Comparison of ENCODE assay signal across 22 cellular contexts in genomic region chr13:82636119-82636518, GRCh38.
DNase-seq lines count a peak whose midpoint lies in the region; ATAC-seq, FAIRE-seq and TF ChIP-seq lines count a peak whose summit lies in the region.
"Had no signal": no experiment of that assay in that cellular context is flagged by ENCODE, and none has a peak within 500 bp of the region (broad histone marks: within the 10 kb centered on the region; RNA-seq: fewer than 3 reads in every experiment).

No MANE protein-coding gene starts in this region.

- peaks cover 12% of the 10 kb centered on the region for H3K4me1 ChIP-seq in RWPE2 (ENCODE audit: insufficient read depth, poor library complexity, severe bottlenecking)
- H3K4me1 ChIP-seq: heart left ventricle, lower lobe of right lung, suprapubic skin had no signal

- no peaks in the 10 kb centered on the region for H3K27me3 ChIP-seq in RWPE2 (ENCODE audit: insufficient read depth, poor library complexity, severe bottlenecking)
- H3K27me3 ChIP-seq: brain microvascular endothelial cell, heart left ventricle, suprapubic skin had no signal

- no peak overlapping the region for H3K27ac ChIP-seq in RWPE2 (ENCODE audit: poor library complexity, severe bottlenecking)
- H3K27ac ChIP-seq: brain microvascular endothelial cell, heart left ventricle, lower lobe of right lung, suprapubic skin, WERI-Rb-1 had no signal

- H3K4me3 ChIP-seq in RWPE2 (ENCODE audit: severe bottlenecking), result no peak overlapping the region
- H3K4me3 ChIP-seq: heart left ventricle, lower lobe of right lung, suprapubic skin had no signal

- TF ChIP-seq CTCF in D721Med (IDR thresholded peaks at IDR 0.05; ENCODE audit: insufficient read depth, missing control alignments), result no peak
- no peak for TF ChIP-seq CTCF in RWPE2 (IDR thresholded peaks at IDR 0.05; ENCODE audit: poor library complexity, severe bottlenecking)
- TF ChIP-seq CTCF in omental fat pad (IDR thresholded peaks at IDR 0.05), result no peak

- no peak for DNase-seq in D721Med (ENCODE audit: insufficient read length, low spot score)
- peak; percentile 28 for DNase-seq in HT1080 (ENCODE audit: low read depth)
- DNase-seq in RWPE2 (ENCODE audit: low spot score), result no peak
- DNase-seq in fibroblast of peridontal ligament (ENCODE audit: extremely low read depth), result peak; percentile 21
- DNase-seq in omental fat pad (ENCODE audit: low spot score), result no peak
- no peak for DNase-seq in retina
- no peak for DNase-seq in globus pallidus (ENCODE audit: low spot score)
- DNase-seq: activated CD4-positive, alpha-beta memory T cell treated with anti-CD3 and anti-CD28 coated beads, Interleukin-2, amount 10 ng/mL, durations not matched to agents 7 days and 5 days; activated T-cell treated with anti-CD3 and anti-CD28 coated beads, Interleukin-2, amount 50 U/mL, for 24 hours; brain microvascular endothelial cell; heart left ventricle; lower lobe of right lung; naive B cell; NCI-H187; posterior cingulate gyrus; RPMI8226; WERI-Rb-1 had no signal

- H3K9me3 ChIP-seq in RWPE2 (ENCODE audit: severe bottlenecking), result no peaks in the 10 kb centered on the region
- H3K9me3 ChIP-seq: heart left ventricle, lower lobe of right lung, suprapubic skin had no signal

- peak; percentile 87 for FAIRE-seq in D721Med (lab: Jason Lieb, UNC)
- FAIRE-seq: H1, HTR-8/SVneo, islet of Langerhans had no signal

- no peaks in the 10 kb centered on the region for H3K36me3 ChIP-seq in RWPE2 (ENCODE audit: low read depth)
- H3K36me3 ChIP-seq: brain microvascular endothelial cell, heart left ventricle, lower lobe of right lung, suprapubic skin, WERI-Rb-1 had no signal

- ATAC-seq in RWPE2 (ENCODE audit: low read depth) (peak; percentile 42; the same call in 2 of the 3 replicates), omental fat pad (ENCODE audit: low FRiP score) (no peak), HG03045 (IDR thresholded peaks at IDR 0.05; ENCODE audit: unreplicated experiment) (no peak)
- ATAC-seq: heart left ventricle, lower lobe of right lung had no signal

Comparison
In these comparisons a context has a peak if more than half of its experiments do, and no peak if none do; other contexts are left out.
1. DNase-seq: peak in HT1080 (single experiment) and fibroblast of peridontal ligament (single experiment); none in D721Med (single experiment), RWPE2 (single experiment), omental fat pad (single experiment), retina (single experiment) and globus pallidus (single experiment).